ENCODE assay signal across 8 cellular contexts in the genomic region with DNA sequence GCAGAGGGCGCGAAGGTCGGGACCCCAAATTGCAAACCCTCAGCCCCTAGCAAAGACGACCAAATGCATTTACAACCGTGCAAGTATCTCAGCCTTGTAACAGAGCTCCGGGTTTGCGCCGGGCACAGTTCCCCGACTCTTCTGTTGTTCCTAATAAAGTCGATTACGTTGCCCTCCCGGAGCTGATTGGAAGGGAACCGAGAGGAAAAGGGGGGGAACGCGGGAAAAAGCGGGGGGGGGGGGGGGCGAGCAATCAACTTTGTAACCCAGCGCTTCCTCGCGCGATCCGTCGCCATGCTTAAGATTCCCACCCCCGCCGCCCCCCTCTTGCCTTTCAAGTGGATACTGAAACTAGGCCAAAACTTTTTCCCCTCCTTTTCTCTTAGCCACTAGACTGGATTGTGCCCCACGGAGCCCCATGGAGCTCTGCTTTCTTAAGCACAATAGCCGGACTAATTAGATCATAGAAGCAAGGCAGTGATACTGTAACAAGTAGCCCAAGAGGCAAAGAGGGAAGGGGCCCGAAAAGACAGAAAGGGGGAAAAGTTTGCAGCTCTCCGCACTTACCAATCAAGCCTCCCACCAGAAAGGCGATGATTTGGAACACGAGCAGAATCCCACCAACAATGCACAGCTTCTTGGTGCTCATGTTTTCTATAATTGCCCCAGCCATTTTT. TPM values are rescaled to one million over a fixed set of nuclear protein-coding genes. Genes with fewer than 3 reads are reported as not detected.
DNase-seq lines count a peak whose midpoint lies in the region; ATAC-seq and TF ChIP-seq lines count a peak whose summit lies in the region.

No MANE protein-coding gene starts in this region.

- no peak overlapping the region for H3K4me3 ChIP-seq in CD8-positive, alpha-beta memory T cell (ENCODE audit: low read length)

- no peaks in the 10 kb centered on the region for H3K9me3 Mint-ChIP-seq in stimulated activated naive CD8-positive, alpha-beta T cell treated with anti-CD3 and anti-CD28 coated beads, Interleukin-15, Interleukin-2, amounts not matched to agents 100 ng/mL and 50 ng/mL, for 24 hours
- no peaks in the 10 kb centered on the region for H3K9me3 Mint-ChIP-seq in neural crest cell
- peaks cover 0 to 13% (median 2%) of the 10 kb centered on the region in 5 donors for H3K9me3 Mint-ChIP-seq in CD8-positive, alpha-beta memory T cell

- ATAC-seq in stimulated activated naive CD8-positive, alpha-beta T cell treated with anti-CD3 and anti-CD28 coated beads, Interleukin-15, Interleukin-2, amounts not matched to agents 100 U/mL and 50 U/mL, for 24 hours: no peak
- peak; percentile 61 for ATAC-seq in foreskin keratinocyte

- CTCF ChIA-PET in CD8-positive, alpha-beta memory T cell (lab: Charles Lee): no interaction called here

- no peaks in the 10 kb centered on the region for H3K36me3 ChIP-seq in CD8-positive, alpha-beta memory T cell (ENCODE audit: insufficient read depth, low read length)

- no peak for DNase-seq in stimulated activated naive CD8-positive, alpha-beta T cell treated with anti-CD3 and anti-CD28 coated beads, Interleukin-15, Interleukin-2, amounts not matched to agents 100 U/mL and 50 U/mL, for 24 hours
- DNase-seq in T1000 (lab: John Stamatoyannopoulos, UW) (peak; percentile 59), foreskin keratinocyte (peak in 1 of 2 donors; percentile 65), neural crest cell (ENCODE audit: low read depth, low spot score) (peak; percentile 24), HUDEP-2 (lab: John Stamatoyannopoulos, UW; ENCODE audit: unreplicated experiment in 76 of 76) (no peak), NCI-H1436 treated with DMSO at 0.1 percent for 48 hours (lab: John Stamatoyannopoulos, UW) (no peak)
- DNase-seq in CD8-positive, alpha-beta memory T cell: no peak

- H3K27ac Mint-ChIP-seq in stimulated activated naive CD8-positive, alpha-beta T cell treated with anti-CD3 and anti-CD28 coated beads, Interleukin-15, Interleukin-2, amounts not matched to agents 100 ng/mL and 50 ng/mL, for 24 hours: no peak overlapping the region
- H3K27ac Mint-ChIP-seq in neural crest cell (ENCODE audit: unreplicated experiment): peak overlapping the region; percentile 97
- no peak overlapping the region for H3K27ac Mint-ChIP-seq in CD8-positive, alpha-beta memory T cell

- H3K27me3 Mint-ChIP-seq in stimulated activated naive CD8-positive, alpha-beta T cell treated with anti-CD3 and anti-CD28 coated beads, Interleukin-15, Interleukin-2, amounts not matched to agents 100 ng/mL and 50 ng/mL, for 24 hours: peaks cover 57% of the 10 kb centered on the region
- H3K27me3 Mint-ChIP-seq in neural crest cell (ENCODE audit: low read depth): peaks cover 9% of the 10 kb centered on the region
- H3K27me3 Mint-ChIP-seq in CD8-positive, alpha-beta memory T cell: peaks cover 31 to 54% of the 10 kb centered on the region in 2 donors

- H3K4me1 Mint-ChIP-seq in stimulated activated naive CD8-positive, alpha-beta T cell treated with anti-CD3 and anti-CD28 coated beads, Interleukin-15, Interleukin-2, amounts not matched to agents 100 ng/mL and 50 ng/mL, for 24 hours (ENCODE audit: low read depth): peaks cover 4% of the 10 kb centered on the region
- H3K4me1 Mint-ChIP-seq in neural crest cell: peaks cover 36% of the 10 kb centered on the region
- H3K4me1 Mint-ChIP-seq in CD8-positive, alpha-beta memory T cell: peaks cover 2 to 19% (median 7%) of the 10 kb centered on the region in 3 donors

- H3K27ac ChIP-seq in foreskin keratinocyte: peak overlapping the region; percentile 70
- no peak overlapping the region for H3K27ac ChIP-seq in CD8-positive, alpha-beta memory T cell (ENCODE audit: low read depth, low read length)

- H3K4me3 Mint-ChIP-seq in stimulated activated naive CD8-positive, alpha-beta T cell treated with anti-CD3 and anti-CD28 coated beads, Interleukin-15, Interleukin-2, amounts not matched to agents 100 ng/mL and 50 ng/mL, for 24 hours: peak overlapping the region; percentile 51
- H3K4me3 Mint-ChIP-seq in neural crest cell: peak overlapping the region; percentile 99
- peak overlapping the region in 3 of 7 donors; percentile 3 to 36 (median 20) for H3K4me3 Mint-ChIP-seq in CD8-positive, alpha-beta memory T cell

- no peak for TF ChIP-seq CTCF in foreskin keratinocyte (conservative IDR thresholded peaks at IDR 0.05)
- no peak for TF ChIP-seq CTCF in neural crest cell (conservative IDR thresholded peaks at IDR 0.05)

- H3K9me3 ChIP-seq in CD8-positive, alpha-beta memory T cell (ENCODE audit: low read length): no peaks in the 10 kb centered on the region

- POLR2A ChIA-PET in CD8-positive, alpha-beta memory T cell (lab: Charles Lee): no interaction called here

- peaks cover 18% of the 10 kb centered on the region for H3K4me1 ChIP-seq in foreskin keratinocyte
- H3K4me1 ChIP-seq in CD8-positive, alpha-beta memory T cell (ENCODE audit: insufficient read depth, low read length): no peaks in the 10 kb centered on the region

- no peaks in the 10 kb centered on the region for H3K36me3 Mint-ChIP-seq in stimulated activated naive CD8-positive, alpha-beta T cell treated with anti-CD3 and anti-CD28 coated beads, Interleukin-15, Interleukin-2, amounts not matched to agents 100 ng/mL and 50 ng/mL, for 24 hours (ENCODE audit: low read depth)
- H3K36me3 Mint-ChIP-seq in neural crest cell (ENCODE audit: low read depth): no peaks in the 10 kb centered on the region
- no peaks in the 10 kb centered on the region for H3K36me3 Mint-ChIP-seq in CD8-positive, alpha-beta memory T cell

- H3K27me3 ChIP-seq in foreskin keratinocyte: no peaks in the 10 kb centered on the region
- no peaks in the 10 kb centered on the region for H3K27me3 ChIP-seq in CD8-positive, alpha-beta memory T cell (ENCODE audit: insufficient read depth, low read length, poor library complexity, severe bottlenecking)

RNA-seq across cellular contexts. Expression of a gene that starts 0.6 kb away (rescaled TPM):
- total RNA-seq in foreskin keratinocyte (70.4 and 71.0 TPM in 2 replicates), neural crest cell (147 and 152 TPM in 2 replicates)
- polyA plus RNA-seq in foreskin keratinocyte: 48.7 and 52.2 TPM in 2 replicates
- not detected for total RNA-seq in CD8-positive, alpha-beta memory T cell
- not detected for polyA plus RNA-seq in CD8-positive, alpha-beta memory T cell

Comparison
In these comparisons a context has a peak if more than half of its experiments do, and no peak if none do; other contexts are left out.
1. DNase-seq: peak in T1000 (single experiment) and neural crest cell (single experiment); none in stimulated activated naive CD8-positive, alpha-beta T cell treated with anti-CD3 and anti-CD28 coated beads, Interleukin-15, Interleukin-2, amounts not matched to agents 100 U/mL and 50 U/mL, for 24 hours (single experiment), HUDEP-2 (0 of 76), CD8-positive, alpha-beta memory T cell (0 of 5) and NCI-H1436 treated with DMSO at 0.1 percent for 48 hours (single experiment).
2. RNA of a gene that starts 0.6 kb away (total RNA-seq): 147 to 152 TPM in neural crest cell and 70.4 to 71.0 TPM in foreskin keratinocyte; not detected in CD8-positive, alpha-beta memory T cell; every median in the first group is over 10 times any median in the second.